9 cellular contexts compared by ENCODE assay signal in the genomic region with DNA sequence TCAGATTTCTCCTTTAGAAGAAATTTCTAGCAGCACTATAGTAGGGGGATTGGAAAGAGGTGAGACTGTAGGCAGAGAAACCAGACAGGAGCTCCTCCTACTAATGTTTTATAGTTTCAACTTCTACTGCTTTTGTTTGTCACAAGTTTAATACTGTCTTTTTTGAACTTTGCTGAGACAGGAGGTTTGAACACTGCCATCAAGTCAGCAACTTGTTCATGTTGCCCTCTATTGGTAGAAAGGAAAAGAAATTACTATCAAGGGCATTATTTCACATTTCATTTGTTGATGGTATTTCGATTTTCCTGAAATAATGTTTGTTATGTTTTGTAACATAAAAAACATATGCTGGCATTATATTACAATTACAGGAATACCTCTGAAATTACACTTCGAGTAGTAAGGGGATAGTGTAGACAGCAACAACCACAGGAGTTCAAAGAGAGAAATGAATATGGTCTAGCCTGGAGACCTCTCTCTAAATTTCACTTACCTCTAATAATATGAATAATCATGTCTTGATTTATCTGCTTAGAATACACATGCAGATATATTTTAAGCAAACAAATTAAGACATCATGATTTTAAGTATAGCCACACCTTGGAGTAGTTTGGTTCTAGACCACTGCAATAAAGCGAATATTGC. TPM values are rescaled to one million over a fixed set of nuclear protein-coding genes. Genes with fewer than 3 reads are reported as not detected.
DNase-seq lines count a peak whose midpoint lies in the region; ATAC-seq and TF ChIP-seq lines count a peak whose summit lies in the region.
"Had no signal": no experiment of that assay in that cellular context is flagged by ENCODE, and none has a peak within 500 bp of the region (broad histone marks: within the 10 kb centered on the region; RNA-seq: fewer than 3 reads in every experiment).

No MANE protein-coding gene starts in this region.

- H3K27ac ChIP-seq in fibroblast of lung (ENCODE audit: insufficient read depth, low read length): no peak overlapping the region

- no peak overlapping the region for H3K9ac ChIP-seq in fibroblast of lung (ENCODE audit: insufficient read depth, low read length)
- H3K9ac ChIP-seq: BLaER1 treated with 17β-estradiol and CSF1 and Interleukin-3, amounts not matched to agents 10 nM and 100 nM had no signal

- H3K27me3 Mint-ChIP-seq in osteocyte (ENCODE audit: unreplicated experiment): peaks cover 2% of the 10 kb centered on the region

- peaks cover 5% of the 10 kb centered on the region for H3K4me1 Mint-ChIP-seq in osteocyte (ENCODE audit: unreplicated experiment)

- DNase-seq in NCI-H1092 treated with DMSO at 0.1 percent for 48 hours (lab: John Stamatoyannopoulos, UW) (peak; percentile 27), NCI-H1092 (lab: John Stamatoyannopoulos, UW) (no peak), SHP77 treated with DMSO at 0.1 percent for 48 hours (lab: John Stamatoyannopoulos, UW) (peak; percentile 37), fibroblast of lung (ENCODE audit: low read depth in 2 of 2) (peak; percentile 25 to 75), osteocyte (ENCODE audit: extremely low spot score, unreplicated experiment) (no peak), DMS153 (lab: John Stamatoyannopoulos, UW) (no peak), UCSD-AML1 (lab: John Stamatoyannopoulos, UW; ENCODE audit: unreplicated experiment) (no peak)

- no peaks in the 10 kb centered on the region for H3K4me1 ChIP-seq in fibroblast of lung (ENCODE audit: control insufficient read depth, extremely low read depth, insufficient read depth, low read length)

- peak overlapping the region; percentile 4 for H2AFZ ChIP-seq in fibroblast of lung (ENCODE audit: low read length)

- no peak overlapping the region for H3K4me3 Mint-ChIP-seq in osteocyte (ENCODE audit: unreplicated experiment)

- no peaks in the 10 kb centered on the region for H3K9me3 ChIP-seq in fibroblast of lung (ENCODE audit: control insufficient read depth, insufficient read depth, low read depth, low read length)
- H3K9me3 ChIP-seq: BLaER1 treated with 17β-estradiol and CSF1 and Interleukin-3, amounts not matched to agents 10 nM and 100 nM had no signal

- H4K20me1 ChIP-seq in fibroblast of lung (ENCODE audit: control insufficient read depth, extremely low read depth, insufficient read depth, low read length): no peaks in the 10 kb centered on the region
- H4K20me1 ChIP-seq: BLaER1 treated with 17β-estradiol and CSF1 and Interleukin-3, amounts not matched to agents 10 nM and 100 nM had no signal

- no peak overlapping the region for H3K27ac Mint-ChIP-seq in osteocyte (ENCODE audit: unreplicated experiment)

- no peaks in the 10 kb centered on the region for H3K9me3 Mint-ChIP-seq in osteocyte (ENCODE audit: unreplicated experiment)

- no peaks in the 10 kb centered on the region for H3K27me3 ChIP-seq in fibroblast of lung (ENCODE audit: control insufficient read depth, insufficient read depth, low read length)
- H3K27me3 ChIP-seq: BLaER1 treated with 17β-estradiol and CSF1 and Interleukin-3, amounts not matched to agents 10 nM and 100 nM had no signal

- H3K79me2 ChIP-seq in fibroblast of lung (ENCODE audit: control insufficient read depth, insufficient read depth, low read length): no peaks in the 10 kb centered on the region

- no peaks in the 10 kb centered on the region for H3K36me3 Mint-ChIP-seq in osteocyte (ENCODE audit: unreplicated experiment)

- peak overlapping the region; percentile 40 for H3K4me2 ChIP-seq in fibroblast of lung (ENCODE audit: extremely low read depth, insufficient read depth, low read length)

- H3K4me3 ChIP-seq in fibroblast of lung (replicated peaks in 1 of 4; ENCODE audit: control extremely low read depth in 1 of 4, insufficient read depth in 1 of 4, low read depth in 3 of 4, low read length in 4 of 4): no peak overlapping the region
- H3K4me3 ChIP-seq: BLaER1 treated with 17β-estradiol and CSF1 and Interleukin-3, amounts not matched to agents 10 nM and 100 nM had no signal

- peak; percentile 53 to 72 for TF ChIP-seq CTCF in fibroblast of lung (conservative IDR thresholded peaks at IDR 0.05 in 1 of 2, IDR thresholded peaks at IDR 0.05 in 1 of 2; ENCODE audit: low read depth in 1 of 2, low read length in 2 of 2)
- peak; percentile 76 for TF ChIP-seq CTCF in osteocyte (IDR thresholded peaks at IDR 0.05)

- ATAC-seq in HG02571 (IDR thresholded peaks at IDR 0.05; ENCODE audit: unreplicated experiment): peak; percentile 68

- H3K36me3 ChIP-seq in fibroblast of lung (ENCODE audit: control insufficient read depth, insufficient read depth, low read length): no peaks in the 10 kb centered on the region
- H3K36me3 ChIP-seq: BLaER1 treated with 17β-estradiol and CSF1 and Interleukin-3, amounts not matched to agents 10 nM and 100 nM had no signal

RNA-seq across cellular contexts. Expression of a gene that starts 12.4 kb away (rescaled TPM):
- 34.7 and 56.5 TPM in 2 replicates for total RNA-seq in fibroblast of lung
- polyA plus RNA-seq in fibroblast of lung: 39.6 and 40.8 TPM in 2 replicates
- 26.0 and 26.3 TPM in 2 replicates for polyA plus RNA-seq in fibroblast of lung (2012)
- polyA minus RNA-seq in fibroblast of lung (ENCODE audit: low replicate concordance): 26.6 and 56.2 TPM in 2 replicates
- total RNA-seq in osteocyte: 49.2 and 54.9 TPM in 2 replicates

Comparison
In these comparisons a context has a peak if more than half of its experiments do, and no peak if none do; other contexts are left out.
1. DNase-seq: peak in NCI-H1092 treated with DMSO at 0.1 percent for 48 hours (single experiment), SHP77 treated with DMSO at 0.1 percent for 48 hours (single experiment) and fibroblast of lung (2 of 2); none in NCI-H1092 (single experiment), osteocyte (single experiment), DMS153 (single experiment) and UCSD-AML1 (single experiment).